Comparison of ENCODE assay signal across 28 cellular contexts in genomic region chr15:62638220-62638619, GRCh38.
"Had no signal": no experiment of that assay in that cellular context is flagged by ENCODE, and none has a peak within 500 bp of the region (broad histone marks: within the 10 kb centered on the region; RNA-seq: fewer than 3 reads in every experiment).

No MANE protein-coding gene starts in this region.

- ATAC-seq: effector memory CD8-positive, alpha-beta T cell; gastrocnemius medialis; left cardiac atrium; lower lobe of right lung; naive thymus-derived CD8-positive, alpha-beta T cell; right cardiac atrium; stimulated activated memory B cell treated with anti-CD40 and anti-IgM and Interleukin-4, amounts not matched to agents 10 μg/mL and 1 μg/mL and 100 μg/mL, for 72 hours; stimulated activated naive CD8-positive, alpha-beta T cell treated with anti-CD3 and anti-CD28 coated beads, Interleukin-15, Interleukin-2, amounts not matched to agents 100 U/mL and 50 U/mL, for 24 hours had no signal

- H3K4me1 ChIP-seq: lower lobe of right lung, spleen, testis, tibial artery, upper lobe of left lung had no signal

- H3K36me3 Mint-ChIP-seq: memory B cell; naive thymus-derived CD8-positive, alpha-beta T cell; stimulated activated memory B cell treated with anti-CD40 and anti-IgM and Interleukin-4, amounts not matched to agents 10 μg/mL and 1 μg/mL and 100 μg/mL, for 72 hours had no signal

- H3K9me3 Mint-ChIP-seq: effector memory CD8-positive, alpha-beta T cell; memory B cell; naive thymus-derived CD8-positive, alpha-beta T cell; nephron progenitor cell; stimulated activated memory B cell treated with anti-CD40 and anti-IgM and Interleukin-4, amounts not matched to agents 10 μg/mL and 1 μg/mL and 100 μg/mL, for 72 hours had no signal

- H3K27me3 ChIP-seq: gastrocnemius medialis, heart left ventricle, hepatocyte, ovary, sigmoid colon, spleen, testis, tibial artery, upper lobe of left lung had no signal

- H3K4me2 ChIP-seq: hepatocyte had no signal

- H3K36me3 ChIP-seq: gastrocnemius medialis, heart left ventricle, left ventricle myocardium inferior, lower lobe of right lung, ovary, sigmoid colon, spleen, tibial artery, upper lobe of left lung had no signal

- H3K4me1 Mint-ChIP-seq: memory B cell had no signal

- H2AFZ ChIP-seq: hepatocyte had no signal

- DNase-seq: cerebellar nuclear complex; cortex of kidney; effector memory CD8-positive, alpha-beta T cell; foreskin fibroblast; gastrocnemius medialis; heart left ventricle; left cardiac atrium; left ventricle myocardium inferior; lower lobe of right lung; midbrain; naive thymus-derived CD8-positive, alpha-beta T cell; nephron progenitor cell; nucleus accumbens; ovary; posterior cingulate gyrus; psoas muscle; right cardiac atrium; sigmoid colon; spleen; stimulated activated CD4-positive, alpha-beta T cell treated with anti-CD3 and anti-CD28 coated beads, Interleukin-4, amount 100 ng/mL, for 4 hours; stimulated activated naive CD8-positive, alpha-beta T cell treated with anti-CD3 and anti-CD28 coated beads, Interleukin-15, Interleukin-2, amounts not matched to agents 100 U/mL and 50 U/mL, for 24 hours; substantia nigra; testis; tibial artery; upper lobe of left lung had no signal

- H3K9me3 ChIP-seq: gastrocnemius medialis, left ventricle myocardium inferior, lower lobe of right lung, ovary, psoas muscle, sigmoid colon, spleen, testis, tibial artery, upper lobe of left lung had no signal

- H3K4me3 ChIP-seq: gastrocnemius medialis, heart left ventricle, hepatocyte, left ventricle myocardium inferior, lower lobe of right lung, ovary, psoas muscle, sigmoid colon, spleen, testis, tibial artery, upper lobe of left lung had no signal

- H3K27ac ChIP-seq: gastrocnemius medialis, heart left ventricle, hepatocyte, left ventricle myocardium inferior, lower lobe of right lung, ovary, psoas muscle, sigmoid colon, spleen, testis, tibial artery, upper lobe of left lung had no signal

- H3K4me3 Mint-ChIP-seq: effector memory CD8-positive, alpha-beta T cell; memory B cell; naive thymus-derived CD8-positive, alpha-beta T cell; nephron progenitor cell; stimulated activated memory B cell treated with anti-CD40 and anti-IgM and Interleukin-4, amounts not matched to agents 10 μg/mL and 1 μg/mL and 100 μg/mL, for 72 hours had no signal

- H3K27ac Mint-ChIP-seq: effector memory CD8-positive, alpha-beta T cell; memory B cell; nephron progenitor cell; stimulated activated memory B cell treated with anti-CD40 and anti-IgM and Interleukin-4, amounts not matched to agents 10 μg/mL and 1 μg/mL and 100 μg/mL, for 72 hours had no signal

- H3K27me3 Mint-ChIP-seq: stimulated activated memory B cell treated with anti-CD40 and anti-IgM and Interleukin-4, amounts not matched to agents 10 μg/mL and 1 μg/mL and 100 μg/mL, for 72 hours had no signal
